In genomic region chr14:99602788-99603415, GRCh38 we compare ENCODE assay signal across 9 cellular contexts. TPM values are rescaled to one million over a fixed set of nuclear protein-coding genes. Genes with fewer than 3 reads are reported as not detected.
DNase-seq lines count a peak whose midpoint lies in the region; ATAC-seq and TF ChIP-seq lines count a peak whose summit lies in the region.
"Had no signal": no experiment of that assay in that cellular context is flagged by ENCODE, and none has a peak within 500 bp of the region (broad histone marks: within the 10 kb centered on the region; RNA-seq: fewer than 3 reads in every experiment).

No MANE protein-coding gene starts in this region.

- peaks cover 15% of the 10 kb centered on the region for H3K27me3 Mint-ChIP-seq in nephron (ENCODE audit: low read depth)

- peak; percentile 43 for DNase-seq in BE2C
- DNase-seq in GM10266 (ENCODE audit: extremely low spot score), result no peak
- DNase-seq in amniotic stem cell (lab: John Stamatoyannopoulos, UW), result no peak
- no peak for DNase-seq in stimulated activated CD4-positive, alpha-beta T cell treated with anti-CD3 and anti-CD28 coated beads, Interleukin-4, amount 100 ng/mL, for 4 hours

- H3K9me3 Mint-ChIP-seq in nephron, result no peaks in the 10 kb centered on the region
- H3K9me3 Mint-ChIP-seq: activated naive CD4-positive, alpha-beta T cell treated with anti-CD3 and anti-CD28 coated beads, Interleukin-2, amount 50 U/mL, for 72 hours had no signal

- H4K20me1 ChIP-seq in KMS-11 (ENCODE audit: insufficient read depth), result no peaks in the 10 kb centered on the region

- H3K27ac Mint-ChIP-seq in nephron, result peak overlapping the region; percentile 70 to 80 (median 79)

- peak overlapping the region; percentile 99 for H3K4me3 ChIP-seq in BE2C (ENCODE audit: low read depth, low read length)
- H3K4me3 ChIP-seq in KMS-11 (IDR thresholded peaks at IDR 0.05; ENCODE audit: insufficient read depth, low read depth, low read length), result no peak overlapping the region
- peak overlapping the region; percentile 79 to 82 for H3K4me3 ChIP-seq in duodenal mucosa (ENCODE audit: low read depth in 1 of 2, low read length in 2 of 2)

- no peaks in the 10 kb centered on the region for H3K27me3 ChIP-seq in BE2C
- no peaks in the 10 kb centered on the region for H3K27me3 ChIP-seq in KMS-11 (ENCODE audit: insufficient read depth, low read depth)
- no peaks in the 10 kb centered on the region for H3K27me3 ChIP-seq in duodenal mucosa (ENCODE audit: control insufficient read depth in 1 of 2, insufficient read depth in 2 of 2, low read length in 2 of 2)

- no peak overlapping the region for H3K27ac ChIP-seq in KMS-11
- peak overlapping the region; percentile 24 for H3K27ac ChIP-seq in duodenal mucosa (ENCODE audit: low read depth, low read length)

- peak overlapping the region; percentile 88 to 89 (median 88) for H3K4me3 Mint-ChIP-seq in nephron

- H3K9ac ChIP-seq in KMS-11 (no peak overlapping the region), duodenal mucosa (ENCODE audit: low read depth in 1 of 2, low read length in 2 of 2) (peak overlapping the region; percentile 55 to 79)

- H3K4me1 ChIP-seq in BE2C (peaks cover 34% of the 10 kb centered on the region), KMS-11 (ENCODE audit: low read depth, poor library complexity, severe bottlenecking) (peaks cover 41% of the 10 kb centered on the region), duodenal mucosa (ENCODE audit: control insufficient read depth in 1 of 2, insufficient read depth in 2 of 2, low read length in 2 of 2) (peaks cover 58 to 59% of the 10 kb centered on the region in 2 donors)

- TF ChIP-seq CTCF in BE2C (IDR thresholded peaks at IDR 0.05; ENCODE audit: low read depth, low read length) (no peak), KMS-11 (conservative IDR thresholded peaks at IDR 0.05; ENCODE audit: low read depth, low read length) (no peak), nephron (IDR thresholded peaks at IDR 0.05; ENCODE audit: unreplicated experiment in 3 of 3) (no peak), GM10266 (IDR thresholded peaks at IDR 0.05; ENCODE audit: control insufficient read depth, insufficient read depth, low read depth, missing control alignments) (no peak)

- peaks cover 46% of the 10 kb centered on the region for H3K4me1 Mint-ChIP-seq in nephron

- ATAC-seq in GM18873 (IDR thresholded peaks at IDR 0.05; ENCODE audit: low FRiP score, unreplicated experiment), result no peak

- H3K79me2 ChIP-seq in KMS-11 (ENCODE audit: insufficient read depth, low read depth), result peaks cover 16% of the 10 kb centered on the region; the same call in 1 of the 2 replicates

- no peak overlapping the region for H2AFZ ChIP-seq in KMS-11 (ENCODE audit: low read depth)

- peaks cover 18% of the 10 kb centered on the region for H3K36me3 ChIP-seq in BE2C
- no peaks in the 10 kb centered on the region for H3K36me3 ChIP-seq in KMS-11 (ENCODE audit: insufficient read depth)
- no peaks in the 10 kb centered on the region for H3K36me3 ChIP-seq in duodenal mucosa (ENCODE audit: control insufficient read depth in 1 of 2, insufficient read depth in 2 of 2, low read length in 2 of 2)

- H3K4me2 ChIP-seq in KMS-11, result peak overlapping the region; percentile 78; the same call in 1 of the 2 replicates

- no peaks in the 10 kb centered on the region for H3K36me3 Mint-ChIP-seq in nephron (ENCODE audit: low read depth)
- H3K36me3 Mint-ChIP-seq: activated naive CD4-positive, alpha-beta T cell treated with anti-CD3 and anti-CD28 coated beads, Interleukin-2, amount 50 U/mL, for 72 hours had no signal

- H3K9me3 ChIP-seq in BE2C (no peaks in the 10 kb centered on the region), duodenal mucosa (ENCODE audit: control insufficient read depth in 1 of 2, low read length in 2 of 2) (no peaks in the 10 kb centered on the region)

RNA-seq across cellular contexts. Expression of gene CCDC85C, which starts 1.1 kb away (rescaled TPM):
- polyA plus RNA-seq in BE2C (2012; ENCODE audit: insufficient read depth, insufficient read length, low read depth), result 66.5 TPM

RNA-seq across cellular contexts. Expression of gene HHIPL1, which starts 42.0 kb away (rescaled TPM):
- polyA plus RNA-seq in BE2C (2012; ENCODE audit: insufficient read depth, insufficient read length, low read depth), result 0.14 TPM
